In genomic region chr11:57311109-57311936, GRCh38 we compare ENCODE assay signal across 8 cellular contexts. TPM values are rescaled to one million over a fixed set of nuclear protein-coding genes. Genes with fewer than 3 reads are reported as not detected.
DNase-seq lines count a peak whose midpoint lies in the region; ATAC-seq and TF ChIP-seq lines count a peak whose summit lies in the region.

No MANE protein-coding gene starts in this region.

- POLR2A ChIA-PET in Panc1 (lab: Charles Lee), result no interaction called here

- H3K27me3 ChIP-seq in Panc1 (ENCODE audit: control insufficient read depth, insufficient read depth, low read length) (no peaks in the 10 kb centered on the region), gastroesophageal sphincter (no peaks in the 10 kb centered on the region)

- H3K27ac ChIP-seq in Panc1 (ENCODE audit: low read length) (peak overlapping the region; percentile 85), gastroesophageal sphincter (peak overlapping the region; percentile 73 to 96 (median 90))

- peak; percentile 47 to 51 for TF ChIP-seq POLR2A in gastroesophageal sphincter (IDR thresholded peaks at IDR 0.05)

- H3K36me3 ChIP-seq in Panc1 (ENCODE audit: control insufficient read depth, insufficient read depth, low read length) (no peaks in the 10 kb centered on the region), gastroesophageal sphincter (peaks cover 0 to 83% of the 10 kb centered on the region in 2 donors)

- DNase-seq in CD14-positive monocyte (ENCODE audit: low spot score) (peak; percentile 81), Panc1 (ENCODE audit: low read depth, low spot score) (no peak), occipital lobe (lab: John Stamatoyannopoulos, UW) (peak; percentile 62), type B pancreatic cell (ENCODE audit: extremely low spot score, unreplicated experiment) (peak; percentile 82)
- peak; percentile 82 for DNase-seq in activated naive CD4-positive, alpha-beta T cell treated with anti-CD3 and anti-CD28 coated beads, Interleukin-2, amount 10 ng/mL, durations not matched to agents 7 days and 5 days

- BruUV-seq in Panc1 (replicated peaks; lab: Mats Ljungman, UMichigan), result no TSS peak

- WGBS in gastroesophageal sphincter (ENCODE audit: low coverage in 1 of 2), 2 donors, result 0% methylated on average over 3 of the region's 31 CpGs; no CpG with 5 or more reads in 1 of the 2 donors

- H3K27ac Mint-ChIP-seq in CD14-positive monocyte (peak overlapping the region in 3 of 7 donors; percentile 8 to 21 (median 16)), type B pancreatic cell (peak overlapping the region; percentile 71)
- peak overlapping the region; percentile 11 for H3K27ac Mint-ChIP-seq in activated naive CD4-positive, alpha-beta T cell treated with anti-CD3 and anti-CD28 coated beads, Interleukin-2, amount 10 ng/mL, durations not matched to agents 7 days and 5 days

- H3K36me3 Mint-ChIP-seq in CD14-positive monocyte, result peaks cover 0 to 2% of the 10 kb centered on the region in 2 donors
- peaks cover 3% of the 10 kb centered on the region for H3K36me3 Mint-ChIP-seq in activated naive CD4-positive, alpha-beta T cell treated with anti-CD3 and anti-CD28 coated beads, Interleukin-2, amount 10 ng/mL, durations not matched to agents 7 days and 5 days
- H3K36me3 Mint-ChIP-seq in type B pancreatic cell, result peaks cover 37% of the 10 kb centered on the region

- H3K4me3 ChIP-seq in Panc1 (ENCODE audit: low read depth in 2 of 2, low read length in 2 of 2), result peak overlapping the region; percentile 45 to 60
- peak overlapping the region; percentile 40 to 58 for H3K4me3 ChIP-seq in gastroesophageal sphincter

- peaks cover 26% of the 10 kb centered on the region for H3K4me1 ChIP-seq in Panc1 (ENCODE audit: control insufficient read depth, insufficient read depth, low read length)
- peaks cover 8 to 100% (median 75%) of the 10 kb centered on the region in 3 donors for H3K4me1 ChIP-seq in gastroesophageal sphincter

- H3K9me3 Mint-ChIP-seq in CD14-positive monocyte (no peaks in the 10 kb centered on the region), type B pancreatic cell (no peaks in the 10 kb centered on the region)
- no peaks in the 10 kb centered on the region for H3K9me3 Mint-ChIP-seq in activated naive CD4-positive, alpha-beta T cell treated with anti-CD3 and anti-CD28 coated beads, Interleukin-2, amount 10 ng/mL, durations not matched to agents 7 days and 5 days

- H3K4me3 Mint-ChIP-seq in CD14-positive monocyte, result peak overlapping the region; percentile 45 to 68
- peak overlapping the region; percentile 65 for H3K4me3 Mint-ChIP-seq in activated naive CD4-positive, alpha-beta T cell treated with anti-CD3 and anti-CD28 coated beads, Interleukin-2, amount 10 ng/mL, durations not matched to agents 7 days and 5 days
- H3K4me3 Mint-ChIP-seq in type B pancreatic cell, result peak overlapping the region; percentile 81

- in situ Hi-C loops in Panc1 (cut with HindIII; ENCODE audit: low pct_unique_long_range_greater_than_20kb, low sequenced_read_pairs), result no loop called here

- TF ChIP-seq CTCF in CD14-positive monocyte (IDR thresholded peaks at IDR 0.05) (no peak), Panc1 (IDR thresholded peaks at IDR 0.05) (no peak), gastroesophageal sphincter (IDR thresholded peaks at IDR 0.05) (peak in 1 of 4 experiments; percentile 12), type B pancreatic cell (conservative IDR thresholded peaks at IDR 0.05) (no peak)

- H3K27me3 Mint-ChIP-seq in CD14-positive monocyte (ENCODE audit: low read depth in 3 of 3) (peaks cover 4 to 10% (median 8%) of the 10 kb centered on the region in 3 donors), type B pancreatic cell (no peaks in the 10 kb centered on the region)
- H3K27me3 Mint-ChIP-seq in activated naive CD4-positive, alpha-beta T cell treated with anti-CD3 and anti-CD28 coated beads, Interleukin-2, amount 10 ng/mL, durations not matched to agents 7 days and 5 days, result no peaks in the 10 kb centered on the region

- intact Hi-C loops in CD14-positive monocyte (cut with micrococcal nuclease), result no loop called here
- intact Hi-C loops in Panc1 (cut with micrococcal nuclease; ENCODE audit: unreplicated experiment), result no loop called here

- H3K9me3 ChIP-seq in Panc1 (ENCODE audit: control insufficient read depth, insufficient read depth, low read depth, low read length) (no peaks in the 10 kb centered on the region), gastroesophageal sphincter (no peaks in the 10 kb centered on the region)

- TF ChIP-seq EP300 in gastroesophageal sphincter (IDR thresholded peaks at IDR 0.05), result no peak

- ATAC-seq in GM19395 (IDR thresholded peaks at IDR 0.05; ENCODE audit: unreplicated experiment), result peak; percentile 98
- ATAC-seq in HG03442 (IDR thresholded peaks at IDR 0.05; ENCODE audit: unreplicated experiment), result peak; percentile 96
- peak; percentile 98 for ATAC-seq in Panc1
- ATAC-seq in gastroesophageal sphincter, result peak; percentile 95

- CTCF ChIA-PET in Panc1 (lab: Charles Lee), result interaction anchor here (0.5 kb wide), 1 partner anchor 410 kb away, joined by 4 read pairs; no protein-coding TSS in a partner anchor
- CTCF ChIA-PET in activated naive CD4-positive, alpha-beta T cell treated with anti-CD3 and anti-CD28 coated beads, Interleukin-2, amount 10 ng/mL, durations not matched to agents 7 days and 5 days (lab: Charles Lee), result interaction anchor here (0.6 kb wide), 1 partner anchor 525 kb away, joined by 3 read pairs; no protein-coding TSS in a partner anchor

- peaks cover 30% of the 10 kb centered on the region for H3K4me1 Mint-ChIP-seq in CD14-positive monocyte
- H3K4me1 Mint-ChIP-seq in activated naive CD4-positive, alpha-beta T cell treated with anti-CD3 and anti-CD28 coated beads, Interleukin-2, amount 10 ng/mL, durations not matched to agents 7 days and 5 days, result peaks cover 18% of the 10 kb centered on the region
- H3K4me1 Mint-ChIP-seq in type B pancreatic cell (ENCODE audit: unreplicated experiment), result peaks cover 41% of the 10 kb centered on the region

RNA-seq across cellular contexts. Expression of gene TNKS1BP1, which starts 13.4 kb away (rescaled TPM):
- under 1 TPM; 0.29 to 0.50 TPM for polyA plus RNA-seq in CD14-positive monocyte
- total RNA-seq in Panc1 (2021; ENCODE audit: unreplicated experiment) (94.6 TPM), gastroesophageal sphincter (100 to 1,000 TPM in 2 of 4 donors, 10 to 100 TPM in 2; 95.6 to 130 (median 108) TPM), occipital lobe (19.3 TPM), type B pancreatic cell (ENCODE audit: low replicate concordance) (122 and 166 TPM in 2 replicates)
- 78.0 TPM for polyA plus RNA-seq in Panc1 (2012; ENCODE audit: insufficient read length)

RNA-seq across cellular contexts. Expression of gene SSRP1, which starts 24.4 kb away (rescaled TPM):
- 10 to 100 TPM in 1 of 2 donors, 1 to 10 TPM in 1; 9.8 to 14.7 TPM for polyA plus RNA-seq in CD14-positive monocyte
- total RNA-seq in Panc1 (2021; ENCODE audit: unreplicated experiment) (173 TPM), gastroesophageal sphincter (100 to 1,000 TPM in 1 of 4 donors, 10 to 100 TPM in 3; 66.0 to 101 (median 79.8) TPM), occipital lobe (49.8 TPM), type B pancreatic cell (ENCODE audit: low replicate concordance) (108 and 164 TPM in 2 replicates)
- polyA plus RNA-seq in Panc1 (2012; ENCODE audit: insufficient read length), result 153 TPM

RNA-seq across cellular contexts. Expression of gene P2RX3, which starts 26.8 kb away (rescaled TPM):
- polyA plus RNA-seq in CD14-positive monocyte, result not detected
- total RNA-seq in Panc1 (2021; ENCODE audit: unreplicated experiment) (not detected), gastroesophageal sphincter (under 1 TPM in 1 of 4 donors, not detected in 3; 0.69 TPM), occipital lobe (not detected), type B pancreatic cell (ENCODE audit: low replicate concordance) (0.52 and 4.0 TPM in 2 replicates)
- not detected for polyA plus RNA-seq in Panc1 (2012; ENCODE audit: insufficient read length)
